In the genomic region with DNA sequence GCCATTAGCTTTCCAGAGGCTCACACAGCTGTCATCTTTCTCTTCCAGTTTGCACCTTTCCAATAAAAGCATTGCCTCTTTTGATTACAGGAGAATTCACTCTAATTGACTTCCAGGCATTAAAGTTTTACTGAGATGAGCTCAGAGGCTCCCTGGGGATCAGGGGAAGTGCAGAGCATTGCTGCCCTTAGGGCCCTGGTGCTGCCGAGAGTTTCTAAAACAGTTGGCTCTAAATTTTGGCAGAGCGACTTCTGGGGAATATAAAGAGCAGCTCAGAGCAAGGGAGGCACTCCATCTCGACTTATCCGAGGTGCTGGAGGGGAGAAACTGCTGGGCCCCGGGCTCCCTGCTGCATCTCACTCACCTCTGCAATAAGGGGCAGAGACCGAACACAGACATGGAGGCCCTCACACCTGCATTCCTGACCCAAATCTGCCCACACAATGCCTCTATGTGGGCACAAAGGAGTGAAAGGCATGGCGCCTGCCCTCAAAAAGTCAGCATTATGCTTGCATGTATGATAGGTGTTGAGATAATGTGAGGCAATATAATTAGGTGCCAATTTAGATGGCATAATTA, we compare ENCODE assay signal across 12 cellular contexts.
"Had no signal": no experiment of that assay in that cellular context is flagged by ENCODE, and none has a peak within 500 bp of the region (broad histone marks: within the 10 kb centered on the region; RNA-seq: fewer than 3 reads in every experiment).

No MANE protein-coding gene starts in this region.

- H3K9me3 ChIP-seq: sigmoid colon had no signal

- H3K27ac Mint-ChIP-seq: activated B cell treated with CpG ODN at 0.5 μM for 24 hours; activated CD4-positive, alpha-beta T cell treated with anti-CD3 and anti-CD28 coated beads, Interleukin-2, amount 10 ng/mL, durations not matched to agents 7 days and 5 days; naive thymus-derived CD8-positive, alpha-beta T cell had no signal

- H3K4me3 Mint-ChIP-seq: activated B cell treated with CpG ODN at 0.5 μM for 24 hours; activated CD4-positive, alpha-beta T cell treated with anti-CD3 and anti-CD28 coated beads, Interleukin-2, amount 10 ng/mL, durations not matched to agents 7 days and 5 days; naive thymus-derived CD8-positive, alpha-beta T cell had no signal

- H3K36me3 ChIP-seq: sigmoid colon had no signal

- ATAC-seq: left cardiac atrium; naive thymus-derived CD8-positive, alpha-beta T cell; stimulated activated naive CD8-positive, alpha-beta T cell treated with anti-CD3 and anti-CD28 coated beads, Interleukin-15, Interleukin-2, amounts not matched to agents 100 U/mL and 50 U/mL, for 24 hours had no signal

- H3K4me1 ChIP-seq: sigmoid colon had no signal

- H3K27me3 ChIP-seq: sigmoid colon had no signal

- H3K36me3 Mint-ChIP-seq: naive thymus-derived CD8-positive, alpha-beta T cell had no signal

- DNase-seq: activated B cell treated with CpG ODN at 0.5 μM for 24 hours; activated CD4-positive, alpha-beta T cell treated with anti-CD3 and anti-CD28 coated beads, Interleukin-2, amount 10 ng/mL, durations not matched to agents 7 days and 5 days; activated CD8-positive, alpha-beta memory T cell treated with anti-CD3 and anti-CD28 coated beads for 24 hours; activated naive CD4-positive, alpha-beta T cell treated with Interleukin-2 at 50 U/mL for 16 hours; cortex of kidney; effector memory CD4-positive, alpha-beta T cell; left cardiac atrium; naive thymus-derived CD8-positive, alpha-beta T cell; sigmoid colon; stimulated activated CD4-positive, alpha-beta T cell treated with anti-CD3 and anti-CD28 coated beads, Interleukin-12 subunit alpha, Interleukin-12 subunit beta, amount 100 ng/mL, for 4 hours; stimulated activated naive CD8-positive, alpha-beta T cell treated with anti-CD3 and anti-CD28 coated beads, Interleukin-15, Interleukin-2, amounts not matched to agents 100 U/mL and 50 U/mL, for 24 hours had no signal

- H3K4me3 ChIP-seq: lung, sigmoid colon had no signal

- H3K4me1 Mint-ChIP-seq: activated B cell treated with CpG ODN at 0.5 μM for 24 hours; activated CD4-positive, alpha-beta T cell treated with anti-CD3 and anti-CD28 coated beads, Interleukin-2, amount 10 ng/mL, durations not matched to agents 7 days and 5 days; naive thymus-derived CD8-positive, alpha-beta T cell had no signal

- H3K9me3 Mint-ChIP-seq: activated B cell treated with CpG ODN at 0.5 μM for 24 hours; activated CD4-positive, alpha-beta T cell treated with anti-CD3 and anti-CD28 coated beads, Interleukin-2, amount 10 ng/mL, durations not matched to agents 7 days and 5 days; naive thymus-derived CD8-positive, alpha-beta T cell had no signal
